Comparison of ENCODE assay signal across 21 cellular contexts in the genomic region with DNA sequence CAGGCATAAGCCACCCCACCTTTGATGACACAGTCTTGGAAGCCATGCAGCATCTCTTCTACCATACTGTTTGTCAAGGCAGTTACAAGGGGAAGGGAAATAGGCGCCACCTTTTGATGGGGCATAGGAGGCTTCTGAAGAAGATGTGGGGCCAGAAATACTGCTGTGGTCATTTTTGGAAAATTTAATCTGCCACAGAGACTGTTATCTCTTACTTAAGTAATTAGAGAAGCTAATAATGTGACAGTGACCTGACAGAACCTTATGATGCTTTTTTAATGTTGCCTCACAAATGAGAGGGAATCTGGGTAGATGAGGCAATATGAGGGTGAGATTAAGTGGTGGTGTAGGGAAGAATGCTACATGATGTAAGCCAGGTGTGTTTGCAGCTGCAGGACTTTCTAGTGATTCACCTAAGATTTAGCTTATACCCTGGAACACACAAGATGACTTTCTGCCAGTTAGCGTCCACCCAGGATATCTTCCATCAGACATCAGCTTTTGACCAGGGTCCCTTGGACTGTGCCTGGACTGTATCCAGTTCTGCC. TPM values are rescaled to one million over a fixed set of nuclear protein-coding genes. Genes with fewer than 3 reads are reported as not detected.
"Had no signal": no experiment of that assay in that cellular context is flagged by ENCODE, and none has a peak within 500 bp of the region (broad histone marks: within the 10 kb centered on the region; RNA-seq: fewer than 3 reads in every experiment).

No MANE protein-coding gene starts in this region.

- H3K27me3 Mint-ChIP-seq: activated B cell treated with CpG ODN at 0.5 μM for 24 hours; activated CD4-positive, alpha-beta T cell treated with anti-CD3 and anti-CD28 coated beads, Interleukin-2, amount 10 ng/mL, durations not matched to agents 24 days and 14 days; activated naive CD8-positive, alpha-beta T cell had no signal

- H3K9me3 ChIP-seq: gastroesophageal sphincter, prostate gland, thoracic aorta, vagina had no signal

- H3K27ac Mint-ChIP-seq: activated B cell treated with CpG ODN at 0.5 μM for 24 hours; activated CD4-positive, alpha-beta T cell treated with anti-CD3 and anti-CD28 coated beads, Interleukin-2, amount 10 ng/mL, durations not matched to agents 24 days and 14 days; activated naive CD8-positive, alpha-beta T cell; activated T-cell treated with anti-CD3 and anti-CD28 coated beads, Interleukin-2, amount 50 U/mL, for 72 hours had no signal

- H3K36me3 ChIP-seq: prostate gland had no signal

- H3K27ac ChIP-seq: gastroesophageal sphincter, prostate gland, skin epidermis, vagina had no signal

- H3K4me3 ChIP-seq: gastroesophageal sphincter, hepatocyte, prostate gland, skin epidermis, thoracic aorta, vagina had no signal

- H3K27me3 ChIP-seq: gastroesophageal sphincter, hepatocyte, vagina had no signal

- ATAC-seq: activated T-cell treated with anti-CD3 and anti-CD28 coated beads, Interleukin-2, amount 50 U/mL, for 72 hours; gastroesophageal sphincter; left lobe of liver had no signal

- H3K9me3 Mint-ChIP-seq: activated B cell treated with CpG ODN at 0.5 μM for 24 hours; activated CD4-positive, alpha-beta T cell treated with anti-CD3 and anti-CD28 coated beads, Interleukin-2, amount 10 ng/mL, durations not matched to agents 24 days and 14 days; activated T-cell treated with anti-CD3 and anti-CD28 coated beads, Interleukin-2, amount 50 U/mL, for 72 hours; neural crest cell had no signal

- DNase-seq: activated B cell treated with CpG ODN at 0.5 μM for 24 hours; activated CD4-positive, alpha-beta T cell treated with anti-CD3 and anti-CD28 coated beads, Interleukin-2, amount 10 ng/mL, durations not matched to agents 24 days and 14 days; activated CD8-positive, alpha-beta memory T cell treated with anti-CD3 and anti-CD28 coated beads, Interleukin-2, amount 50 U/mL, for 48 hours; activated gamma-delta T cell treated with Interleukin-2 at 50 U/mL for 16 hours; activated T-cell treated with anti-CD3 and anti-CD28 coated beads, Interleukin-2, amount 50 U/mL, for 72 hours; aorta; cerebellar nuclear complex; effector memory CD4-positive, alpha-beta T cell; islet precursor cell; right cardiac atrium; T-helper 2 cell had no signal

- H3K4me3 Mint-ChIP-seq: activated B cell treated with CpG ODN at 0.5 μM for 24 hours; activated naive CD8-positive, alpha-beta T cell; activated T-cell treated with anti-CD3 and anti-CD28 coated beads, Interleukin-2, amount 50 U/mL, for 72 hours; neural crest cell had no signal

- H2AFZ ChIP-seq: hepatocyte had no signal

- H3K79me2 ChIP-seq: hepatocyte had no signal

RNA-seq across cellular contexts. Expression of gene ADORA2A, which starts 34.3 kb away (rescaled TPM):
- total RNA-seq: epithelial cell of proximal tubule had no signal
